ENCODE assay signal across 1 cellular context in genomic region chr2:113242318-113242717, GRCh38.
TF ChIP-seq lines count a peak whose summit lies in the region.

No MANE protein-coding gene starts in this region.

TF ChIP-seq in GM12878, 131 proteins besides CTCF, POLR2A, EP300 and RAD21 (continued from another document):
- TF ChIP-seq NFYA (IDR thresholded peaks at IDR 0.05; ENCODE audit: borderline replicate concordance, low read depth, low read length) (no peak), ZNF384 (IDR thresholded peaks at IDR 0.05; ENCODE audit: borderline replicate concordance, low read depth, low read length) (no peak), SP1 (IDR thresholded peaks at IDR 0.05; ENCODE audit: low read depth, low read length) (no peak), CEBPZ (IDR thresholded peaks at IDR 0.05; ENCODE audit: low read depth, low read length) (no peak)
TF ChIP-seq in GM12878: peak in this region for 0.
